20 cellular contexts compared by ENCODE assay signal in the genomic region with DNA sequence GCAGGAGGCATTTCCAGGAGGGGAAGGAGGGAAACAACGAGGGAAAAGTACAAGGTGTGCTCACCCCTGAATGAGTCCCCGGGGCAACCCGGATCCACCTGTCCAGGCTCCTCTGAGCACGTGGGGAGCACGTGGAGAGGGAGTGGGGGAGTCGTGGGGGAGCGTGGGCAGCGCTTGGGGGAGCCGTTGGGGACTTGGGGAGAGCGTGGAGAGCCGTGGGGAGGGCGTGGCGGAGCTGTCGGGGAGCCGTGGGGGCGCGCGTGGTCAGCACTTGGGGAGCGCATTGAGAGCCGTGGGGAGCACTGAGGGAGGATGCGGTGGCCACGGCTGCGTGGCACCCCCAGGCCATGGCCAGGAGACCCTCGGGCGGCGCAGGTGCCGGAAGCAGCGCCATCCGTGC. TPM values are rescaled to one million over a fixed set of nuclear protein-coding genes. Genes with fewer than 3 reads are reported as not detected.
DNase-seq lines count a peak whose midpoint lies in the region; ATAC-seq, FAIRE-seq and TF ChIP-seq lines count a peak whose summit lies in the region.
"Had no signal": no experiment of that assay in that cellular context is flagged by ENCODE, and none has a peak within 500 bp of the region (broad histone marks: within the 10 kb centered on the region; RNA-seq: fewer than 3 reads in every experiment).

No MANE protein-coding gene starts in this region.

- H3K27me3 Mint-ChIP-seq in T-helper 17 cell, result peaks cover 15% of the 10 kb centered on the region

- BruUV-seq in HepG2 (replicated peaks; lab: Mats Ljungman, UMichigan) (no TSS peak), mammary epithelial cell (replicated peaks; lab: Mats Ljungman, UMichigan) (no TSS peak)

- H3K27ac ChIP-seq in BLaER1, result peak overlapping the region; percentile 88
- peak overlapping the region in 7 of 11 experiments; percentile 16 to 75 (median 71); a peak in 12 of 22 replicates for H3K27ac ChIP-seq in BLaER1 treated with 17β-estradiol and CSF1 and Interleukin-3, amounts not matched to agents 10 nM and 100 nM
- no peak overlapping the region for H3K27ac ChIP-seq in HepG2 (ENCODE audit: extremely low read length, insufficient read depth, low read length)
- H3K27ac ChIP-seq in mammary epithelial cell (ENCODE audit: insufficient read depth, low read depth, low read length), result no peak overlapping the region
- H3K27ac ChIP-seq: A549 had no signal

- TF ChIP-seq EP300 in HepG2 (IDR thresholded peaks at IDR 0.05; ENCODE audit: low read depth in 2 of 2, low read length in 2 of 2) (no peak), HepG2 (CRISPR knock-in tag; IDR thresholded peaks at IDR 0.05; ENCODE audit: borderline replicate concordance) (no peak)

- TF ChIP-seq RAD21 in HepG2 (CRISPR knock-in tag; IDR thresholded peaks at IDR 0.05), result no peak

- ATAC-seq in T-helper 17 cell (no peak), HepG2 (no peak), HG03439 (IDR thresholded peaks at IDR 0.05; ENCODE audit: unreplicated experiment) (no peak), GM21723 (IDR thresholded peaks at IDR 0.05; ENCODE audit: unreplicated experiment) (no peak), GM18502 (IDR thresholded peaks at IDR 0.05; ENCODE audit: poor library complexity, unreplicated experiment) (no peak)
- ATAC-seq: A549; CD8-positive, alpha-beta T cell had no signal

- H3K27ac Mint-ChIP-seq in T-helper 17 cell, result peak overlapping the region; percentile 32
- H3K27ac Mint-ChIP-seq: CD8-positive, alpha-beta T cell; IgD-negative memory B cell had no signal

- H4K20me1 ChIP-seq in BLaER1 (no peaks in the 10 kb centered on the region), HepG2 (ENCODE audit: insufficient read depth, low read length) (no peaks in the 10 kb centered on the region), mammary epithelial cell (ENCODE audit: insufficient read depth, low read length) (no peaks in the 10 kb centered on the region)
- H4K20me1 ChIP-seq in BLaER1 treated with 17β-estradiol and CSF1 and Interleukin-3, amounts not matched to agents 10 nM and 100 nM, result no peaks in the 10 kb centered on the region

- no peak for TF ChIP-seq POLR2A in HepG2 (IDR thresholded peaks at IDR 0.05; ENCODE audit: insufficient read depth in 1 of 2, low read depth in 2 of 2, low read length in 2 of 2)

- peak overlapping the region; percentile 98 for H3K4me2 ChIP-seq in BLaER1
- peak overlapping the region; percentile 68 to 94 (median 86) for H3K4me2 ChIP-seq in BLaER1 treated with 17β-estradiol and CSF1 and Interleukin-3, amounts not matched to agents 10 nM and 100 nM
- no peak overlapping the region for H3K4me2 ChIP-seq in HepG2 (ENCODE audit: low read depth, low read length)
- no peak overlapping the region for H3K4me2 ChIP-seq in mammary epithelial cell (ENCODE audit: insufficient read depth, low read depth, low read length)
- H3K4me2 ChIP-seq: A549 had no signal

- no peaks in the 10 kb centered on the region for H3K36me3 ChIP-seq in BLaER1
- H3K36me3 ChIP-seq in BLaER1 treated with 17β-estradiol and CSF1 and Interleukin-3, amounts not matched to agents 10 nM and 100 nM, result 0 out of 22 replicates have a peak, but pooled peaks cover 0 to 1% (median 0%) of the 10 kb centered on the region in 11 experiments
- H3K36me3 ChIP-seq in HepG2 (replicated peaks in 1 of 2; ENCODE audit: control insufficient read depth in 1 of 2, insufficient read depth in 2 of 2, low read length in 2 of 2), result no peaks in the 10 kb centered on the region
- H3K36me3 ChIP-seq in mammary epithelial cell (ENCODE audit: insufficient read depth, low read length), result no peaks in the 10 kb centered on the region

- DNase-seq in T-helper 17 cell (no peak), HepG2 (ENCODE audit: low spot score) (no peak), mammary epithelial cell (no peak)
- DNase-seq: AML-193; CD8-positive, alpha-beta T cell; DMS 273 treated with DMSO at 0.1 percent for 48 hours; DMS53; HCEC 1CT; Karpas-422; KBM-7 had no signal

- in situ Hi-C loops in HepG2 (cut with HindIII; ENCODE audit: extremely low pct_ligation_motif_present, low pct_unique_long_range_greater_than_20kb) (no loop called here), mammary epithelial cell (cut with MboI; ENCODE audit: low sequenced_read_pairs in 2 of 2) (no loop called here)

- intact Hi-C loops in HepG2 (cut with micrococcal nuclease; ENCODE audit: unreplicated experiment), result no loop called here
- intact Hi-C loops in mammary epithelial cell (cut with micrococcal nuclease), result no loop called here

- H3K9ac ChIP-seq in BLaER1, result peak overlapping the region; percentile 66
- H3K9ac ChIP-seq in BLaER1 treated with 17β-estradiol and CSF1 and Interleukin-3, amounts not matched to agents 10 nM and 100 nM, result peak overlapping the region in 6 of 11 experiments; percentile 32 to 66 (median 56); a peak in 12 of 22 replicates
- H3K9ac ChIP-seq in HepG2 (ENCODE audit: insufficient read depth, low read depth, low read length), result no peak overlapping the region
- H3K9ac ChIP-seq in mammary epithelial cell (ENCODE audit: insufficient read depth, low read length), result no peak overlapping the region

- TF ChIP-seq CTCF in HepG2 (CRISPR knock-in tag; IDR thresholded peaks at IDR 0.05) (no peak), mammary epithelial cell (conservative IDR thresholded peaks at IDR 0.05 in 1 of 2, IDR thresholded peaks at IDR 0.05 in 1 of 2; ENCODE audit: extremely low read depth in 1 of 2, insufficient read depth in 1 of 2, low read depth in 1 of 2, low read length in 2 of 2) (no peak)

- H3K9me3 ChIP-seq in BLaER1, result peaks cover 10% of the 10 kb centered on the region; the same call in 1 of the 2 replicates
- H3K9me3 ChIP-seq in BLaER1 treated with 17β-estradiol and CSF1 and Interleukin-3, amounts not matched to agents 10 nM and 100 nM (replicated peaks in 1 of 11), result peaks cover 8 to 21% (median 13%) of the 10 kb centered on the region in 11 experiments; a peak in 21 of 22 replicates
- no peaks in the 10 kb centered on the region for H3K9me3 ChIP-seq in T-helper 17 cell (ENCODE audit: control insufficient read depth, low read length, poor library complexity, severe bottlenecking)
- no peaks in the 10 kb centered on the region for H3K9me3 ChIP-seq in HepG2 (ENCODE audit: low read length)
- no peaks in the 10 kb centered on the region for H3K9me3 ChIP-seq in mammary epithelial cell (replicated peaks; ENCODE audit: insufficient read depth, low read length)
- H3K9me3 ChIP-seq: A549 had no signal

- no peaks in the 10 kb centered on the region for H3K79me2 ChIP-seq in HepG2 (ENCODE audit: insufficient read depth, low read length)
- no peaks in the 10 kb centered on the region for H3K79me2 ChIP-seq in mammary epithelial cell (ENCODE audit: insufficient read depth, low read length)

- H3K4me3 ChIP-seq in BLaER1 (peak overlapping the region; percentile 52), HepG2 (replicated peaks in 1 of 3; ENCODE audit: insufficient read depth in 1 of 3, low read depth in 2 of 3, low read length in 3 of 3) (no peak overlapping the region), mammary epithelial cell (replicated peaks in 1 of 3; ENCODE audit: insufficient read depth in 1 of 3, low read depth in 2 of 3, low read length in 3 of 3) (no peak overlapping the region)
- peak overlapping the region in 9 of 10 experiments; percentile 12 to 55 (median 33); a peak in 8 of 20 replicates for H3K4me3 ChIP-seq in BLaER1 treated with 17β-estradiol and CSF1 and Interleukin-3, amounts not matched to agents 10 nM and 100 nM
- H3K4me3 ChIP-seq: A549 had no signal

- dilution Hi-C loops in mammary epithelial cell (cut with HindIII; ENCODE audit: low sequenced_read_pairs), result no loop called here

- FAIRE-seq in HepG2 (lab: Jason Lieb, UNC), result no peak
- FAIRE-seq: A549, G401.6, GM12892, HTR-8/SVneo had no signal

- H3K4me1 ChIP-seq in BLaER1, result peaks cover 79% of the 10 kb centered on the region
- peaks cover 29 to 76% (median 49%) of the 10 kb centered on the region in 10 experiments; a peak in 18 of 20 replicates for H3K4me1 ChIP-seq in BLaER1 treated with 17β-estradiol and CSF1 and Interleukin-3, amounts not matched to agents 10 nM and 100 nM
- no peaks in the 10 kb centered on the region for H3K4me1 ChIP-seq in HepG2 (ENCODE audit: insufficient read depth, low read length)
- peaks cover 29% of the 10 kb centered on the region for H3K4me1 ChIP-seq in mammary epithelial cell (ENCODE audit: insufficient read depth, low read length)
- H3K4me1 ChIP-seq: A549 had no signal

- no peaks in the 10 kb centered on the region for H3K36me3 Mint-ChIP-seq in T-helper 17 cell (ENCODE audit: low read depth)
- H3K36me3 Mint-ChIP-seq: CD8-positive, alpha-beta T cell; IgD-negative memory B cell had no signal

- POLR2A ChIA-PET in HepG2 (lab: Yijun Ruan, JAX), result no interaction called here

- H3K4me1 Mint-ChIP-seq in T-helper 17 cell, result peaks cover 15% of the 10 kb centered on the region

- peak overlapping the region; percentile 45 for H3K4me3 Mint-ChIP-seq in T-helper 17 cell
- H3K4me3 Mint-ChIP-seq: CD8-positive, alpha-beta T cell; IgD-negative memory B cell had no signal

- WGBS in HepG2 (ENCODE audit: low lambda C conversion rate), result 53% methylated on average over 23 of the region's 29 CpGs
- 88% methylated on average over 8 of the region's 29 CpGs for WGBS in mammary epithelial cell (ENCODE audit: low coverage, missing lambda C conversion rate)

- CTCF ChIA-PET in HepG2 (lab: Yijun Ruan, JAX; ENCODE audit: low intra/inter-chr PET ratio, low total read pairs) (no interaction called here), mammary epithelial cell (lab: Charles Lee; ENCODE audit: low non-redundant PET) (no interaction called here)

- H3K27me3 ChIP-seq in BLaER1 (no peaks in the 10 kb centered on the region), HepG2 (ENCODE audit: control insufficient read depth in 1 of 2, insufficient read depth in 2 of 2, low read length in 2 of 2) (peaks cover 0 to 13% of the 10 kb centered on the region in 2 experiments; a peak in 2 of 5 replicates), mammary epithelial cell (ENCODE audit: insufficient read depth, low read length) (no peaks in the 10 kb centered on the region)
- peaks cover 0 to 19% (median 0%) of the 10 kb centered on the region in 11 experiments; a peak in 7 of 22 replicates for H3K27me3 ChIP-seq in BLaER1 treated with 17β-estradiol and CSF1 and Interleukin-3, amounts not matched to agents 10 nM and 100 nM

- H2AFZ ChIP-seq in HepG2 (ENCODE audit: low read length) (no peak overlapping the region), mammary epithelial cell (ENCODE audit: low read depth, low read length) (no peak overlapping the region)

RNA-seq across cellular contexts. Expression of gene IRS2, which starts 52.8 kb away (rescaled TPM):
- total RNA-seq in T-helper 17 cell (100 to 1,000 TPM in 1 of 2 donors, 10 to 100 TPM in 1; 90.1 to 101 TPM), HepG2 (2016; rRNA removed; fragmentation: Illumina TruSeq; extraction: Trizol) (0.02 TPM in 1 of 2 replicates, not detected in the other), mammary epithelial cell (10 to 100 TPM; 22.7 to 37.8 TPM)
- not detected in 2 replicates for total RNA-seq in HepG2 (2016; cell fraction: cytosol; rRNA removed; fragmentation: Illumina TruSeq; extraction: Trizol; ENCODE audit: low read depth)
- total RNA-seq in HepG2 (2016; cell fraction: insoluble cytoplasmic fraction; rRNA removed; fragmentation: Illumina TruSeq; extraction: Trizol), result 0.02 TPM in 1 of 2 replicates, not detected in the other
- not detected in 2 replicates for total RNA-seq in HepG2 (2016; cell fraction: membrane; rRNA removed; fragmentation: Illumina TruSeq; extraction: Trizol)
- total RNA-seq in HepG2 (2016; cell fraction: nucleus; rRNA removed; fragmentation: Illumina TruSeq; extraction: Trizol), result 0.03 TPM in 2 replicates
- polyA plus RNA-seq in HepG2 (2011; rRNA removed) (0.04 and 0.05 TPM in 2 replicates), mammary epithelial cell (6.2 TPM)
- polyA plus RNA-seq in HepG2 (2011; cell fraction: cytosol; rRNA removed), result 0.01 and 0.03 TPM in 2 replicates
- 0.07 and 0.14 TPM in 2 replicates for polyA plus RNA-seq in HepG2 (2011; cell fraction: nucleus; rRNA removed)
- 0.08 and 0.09 TPM in 2 replicates for polyA plus RNA-seq in HepG2 (2012)
- polyA plus RNA-seq in HepG2 (2016; cell fraction: cytosol; fragmentation: Illumina TruSeq; extraction: Trizol; ENCODE audit: low read depth), result not detected in 2 replicates
- not detected in 2 replicates for polyA plus RNA-seq in HepG2 (2016; cell fraction: insoluble cytoplasmic fraction; fragmentation: Illumina TruSeq; extraction: Trizol; ENCODE audit: low read depth)
- not detected in 2 replicates for polyA plus RNA-seq in HepG2 (2016; cell fraction: membrane; fragmentation: Illumina TruSeq; extraction: Trizol; ENCODE audit: low read depth)
- polyA plus RNA-seq in HepG2 (2016; cell fraction: nucleus; fragmentation: Illumina TruSeq; extraction: Trizol; ENCODE audit: insufficient read depth, low read depth), result not detected in 2 replicates
- 0.06 and 6.1 TPM in 2 replicates for polyA minus RNA-seq in HepG2 (2011; rRNA and poly(A)+ RNA removed; ENCODE audit: low replicate concordance)
- polyA minus RNA-seq in HepG2 (2011; cell fraction: cytosol; rRNA and poly(A)+ RNA removed), result 0.10 TPM in 1 of 2 replicates, not detected in the other
- 0.12 and 0.13 TPM in 2 replicates for polyA minus RNA-seq in HepG2 (2011; cell fraction: nucleus; rRNA and poly(A)+ RNA removed)
- polyA minus RNA-seq in mammary epithelial cell, result 14.0 TPM

Comparison
In these comparisons a context has a peak if more than half of its experiments do, and no peak if none do; other contexts are left out.
1. H3K27ac ChIP-seq: peak in BLaER1 (single experiment) and BLaER1 treated with 17β-estradiol and CSF1 and Interleukin-3, amounts not matched to agents 10 nM and 100 nM (7 of 11); none in HepG2 (single experiment) and mammary epithelial cell (single experiment).
2. H3K4me2 ChIP-seq: peak in BLaER1 (single experiment) and BLaER1 treated with 17β-estradiol and CSF1 and Interleukin-3, amounts not matched to agents 10 nM and 100 nM (11 of 11); none in HepG2 (single experiment) and mammary epithelial cell (single experiment).
3. H3K4me3 ChIP-seq: peak in BLaER1 (single experiment) and BLaER1 treated with 17β-estradiol and CSF1 and Interleukin-3, amounts not matched to agents 10 nM and 100 nM (9 of 10); none in HepG2 (0 of 3) and mammary epithelial cell (0 of 3).
4. H3K9ac ChIP-seq: peak in BLaER1 (single experiment) and BLaER1 treated with 17β-estradiol and CSF1 and Interleukin-3, amounts not matched to agents 10 nM and 100 nM (6 of 11); none in HepG2 (single experiment) and mammary epithelial cell (single experiment).
5. RNA of gene IRS2, which starts 52.8 kb away (total RNA-seq): 90.1 to 101 TPM in T-helper 17 cell and 22.7 to 37.8 TPM in mammary epithelial cell; 0.02 to 0.03 TPM in HepG2; every median in the first group is over 10 times any median in the second.